14 cellular contexts compared by ENCODE assay signal in the genomic region with DNA sequence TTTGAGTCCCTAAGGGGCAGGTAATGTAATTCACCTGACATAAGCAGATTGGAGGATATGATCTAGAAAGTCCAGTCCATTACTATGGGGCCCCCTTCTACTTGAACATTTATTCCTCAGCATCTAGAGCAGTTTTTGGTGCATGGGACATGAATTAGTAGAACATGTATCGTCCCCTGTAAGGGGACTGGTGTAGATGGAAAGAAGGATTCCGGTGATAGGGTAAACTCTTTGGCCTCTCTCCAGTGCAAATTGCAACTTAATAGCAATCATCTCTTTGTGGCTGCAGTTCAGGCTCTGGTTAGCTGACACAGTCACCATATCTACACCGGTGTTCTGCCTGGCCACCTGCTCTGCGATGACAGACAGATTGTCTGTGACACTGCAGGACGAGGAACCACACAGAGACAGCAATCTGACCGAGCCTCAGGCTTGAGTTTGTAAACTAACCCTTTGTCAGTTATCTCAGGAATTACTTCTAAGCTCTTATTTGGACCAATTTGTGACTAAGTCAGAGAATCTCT. TPM values are rescaled to one million over a fixed set of nuclear protein-coding genes. Genes with fewer than 3 reads are reported as not detected.
DNase-seq lines count a peak whose midpoint lies in the region; ATAC-seq and TF ChIP-seq lines count a peak whose summit lies in the region.
"Had no signal": no experiment of that assay in that cellular context is flagged by ENCODE, and none has a peak within 500 bp of the region (broad histone marks: within the 10 kb centered on the region; RNA-seq: fewer than 3 reads in every experiment).

No MANE protein-coding gene starts in this region.

- H3K27ac Mint-ChIP-seq in chondrocyte (ENCODE audit: unreplicated experiment) = no peak overlapping the region
- no peak overlapping the region for H3K27ac Mint-ChIP-seq in progenitor cell of endocrine pancreas
- H3K27ac Mint-ChIP-seq: effector memory CD8-positive, alpha-beta T cell had no signal

- peak; percentile 23 for DNase-seq in A172 (ENCODE audit: low spot score)
- peak; percentile 27 for DNase-seq in M059J (ENCODE audit: low read depth)
- DNase-seq in OCI-M1 (lab: John Stamatoyannopoulos, UW) = peak; percentile 17
- DNase-seq in islet precursor cell = peak; percentile 82
- DNase-seq in chondrocyte (ENCODE audit: low spot score) = no peak
- DNase-seq in progenitor cell of endocrine pancreas (ENCODE audit: low spot score, unreplicated experiment) = no peak
- DNase-seq: activated naive CD4-positive, alpha-beta T cell treated with Interleukin-2 at 50 U/mL for 16 hours; effector memory CD8-positive, alpha-beta T cell; MG63; midbrain; stimulated activated CD4-positive, alpha-beta T cell treated with anti-CD3 and anti-CD28 coated beads, Interleukin-2, amount 100 ng/mL, for 24 hours; upper lobe of left lung had no signal

- H3K36me3 Mint-ChIP-seq in chondrocyte (ENCODE audit: low read depth) (no peaks in the 10 kb centered on the region), progenitor cell of endocrine pancreas (ENCODE audit: insufficient read depth) (no peaks in the 10 kb centered on the region)

- no peaks in the 10 kb centered on the region for H3K9me3 Mint-ChIP-seq in chondrocyte (ENCODE audit: low read depth)
- H3K9me3 Mint-ChIP-seq in progenitor cell of endocrine pancreas (ENCODE audit: low read depth) = no peaks in the 10 kb centered on the region
- H3K9me3 Mint-ChIP-seq: effector memory CD8-positive, alpha-beta T cell had no signal

- peaks cover 12% of the 10 kb centered on the region for H3K4me1 Mint-ChIP-seq in chondrocyte (ENCODE audit: low read depth)
- peaks cover 2% of the 10 kb centered on the region for H3K4me1 Mint-ChIP-seq in progenitor cell of endocrine pancreas (ENCODE audit: low read depth)

- no peak overlapping the region for H3K4me3 Mint-ChIP-seq in chondrocyte (ENCODE audit: unreplicated experiment)
- no peak overlapping the region for H3K4me3 Mint-ChIP-seq in progenitor cell of endocrine pancreas (ENCODE audit: low read depth)
- H3K4me3 Mint-ChIP-seq: effector memory CD8-positive, alpha-beta T cell had no signal

- no peak for ATAC-seq in HG02610 (IDR thresholded peaks at IDR 0.05; ENCODE audit: unreplicated experiment)
- ATAC-seq in HG03520 (IDR thresholded peaks at IDR 0.05; ENCODE audit: unreplicated experiment) = no peak
- ATAC-seq: effector memory CD8-positive, alpha-beta T cell had no signal

- TF ChIP-seq CTCF in chondrocyte (IDR thresholded peaks at IDR 0.05) (no peak), progenitor cell of endocrine pancreas (IDR thresholded peaks at IDR 0.05; ENCODE audit: unreplicated experiment) (no peak)

- H3K27me3 Mint-ChIP-seq in chondrocyte (ENCODE audit: low read depth) (no peaks in the 10 kb centered on the region), progenitor cell of endocrine pancreas (peaks cover 19% of the 10 kb centered on the region)

RNA-seq across cellular contexts. Expression of a gene that starts 6.4 kb away (rescaled TPM):
- total RNA-seq in A172 (2014; rRNA removed; shearing (Covaris generic)) = 34.5 and 37.6 TPM in 2 replicates
- 0.91 and 1.9 TPM in 2 replicates for total RNA-seq in M059J (2014; rRNA removed; shearing (Covaris generic))
- 50.4 to 53.7 TPM (median 52.7 TPM) in 3 replicates for total RNA-seq in chondrocyte
- 5.7 and 7.1 TPM in 2 replicates for total RNA-seq in progenitor cell of endocrine pancreas

Comparison
In these comparisons a context has a peak if more than half of its experiments do, and no peak if none do; other contexts are left out.
1. DNase-seq: peak in A172 (single experiment), M059J (single experiment), OCI-M1 (single experiment) and islet precursor cell (single experiment); none in chondrocyte (single experiment) and progenitor cell of endocrine pancreas (single experiment).